ENCODE assay signal across 9 cellular contexts in the genomic region with DNA sequence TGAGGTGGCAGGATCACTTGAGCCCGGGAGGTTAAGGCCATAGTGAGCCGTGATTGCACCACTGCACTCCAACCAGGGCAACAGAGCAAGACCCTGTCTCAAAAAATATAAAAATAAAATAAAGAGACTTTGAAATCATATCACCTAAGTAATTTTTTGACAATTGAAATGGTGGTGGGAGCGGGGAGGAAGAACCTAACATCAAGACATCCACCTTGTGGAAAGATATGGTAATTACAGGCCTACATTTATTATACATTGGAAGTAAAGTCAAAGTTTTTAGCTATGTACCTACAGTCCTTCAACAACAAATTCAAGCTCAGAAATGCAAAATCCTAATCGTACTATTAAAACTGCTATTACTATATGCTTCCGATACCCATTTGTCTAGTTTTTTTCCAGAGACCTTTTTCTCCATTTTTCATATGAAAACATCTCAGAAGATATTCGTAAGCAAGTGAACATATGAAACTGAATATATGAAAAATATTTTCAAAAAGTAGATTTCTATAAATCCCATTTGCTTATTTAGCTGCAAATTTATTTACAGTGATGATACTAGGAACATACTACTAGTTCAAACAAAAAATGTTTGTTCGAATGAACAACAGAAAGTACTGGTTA.
DNase-seq lines count a peak whose midpoint lies in the region; ATAC-seq, FAIRE-seq and TF ChIP-seq lines count a peak whose summit lies in the region.
"Had no signal": no experiment of that assay in that cellular context is flagged by ENCODE, and none has a peak within 500 bp of the region (broad histone marks: within the 10 kb centered on the region; RNA-seq: fewer than 3 reads in every experiment).

No MANE protein-coding gene starts in this region.

- no peaks in the 10 kb centered on the region for H3K27me3 Mint-ChIP-seq in activated T-cell treated with anti-CD3 and anti-CD28 coated beads, Interleukin-2, amount 50 U/mL, for 72 hours (ENCODE audit: low read depth)

- H3K4me3 ChIP-seq in testis = no peak overlapping the region

- in situ Hi-C loops in SK-MEL-5 (cut with HindIII; ENCODE audit: low pct_unique_long_range_greater_than_20kb, low sequenced_read_pairs) = no loop called here

- no peaks in the 10 kb centered on the region for H3K4me1 Mint-ChIP-seq in activated T-cell treated with anti-CD3 and anti-CD28 coated beads, Interleukin-2, amount 50 U/mL, for 72 hours (ENCODE audit: low read depth)
- H3K4me1 Mint-ChIP-seq: naive B cell had no signal

- TF ChIP-seq CTCF in testis (IDR thresholded peaks at IDR 0.05) = peak; percentile 41 to 84 (median 71)

- H3K36me3 ChIP-seq in testis (ENCODE audit: low read depth, missing control alignments) = no peaks in the 10 kb centered on the region

- peak; percentile 37 for DNase-seq in EL
- peak; percentile 54 to 70 for DNase-seq in Kasumi-1 (lab: John Stamatoyannopoulos, UW)
- DNase-seq in SK-MEL-5 (ENCODE audit: low read depth, low spot score) = peak; percentile 61
- DNase-seq in frontal cortex (ENCODE audit: low spot score in 2 of 2) = no peak
- DNase-seq in testis = no peak
- DNase-seq in activated CD4-positive, CD25-positive, alpha-beta regulatory T cell treated with anti-CD3 and anti-CD28 coated beads, Interleukin-2, amount 50 U/mL, for 72 hours = no peak
- DNase-seq in activated gamma-delta T cell treated with Interleukin-2 at 50 U/mL for 16 hours = no peak
- DNase-seq in activated T-cell treated with anti-CD3 and anti-CD28 coated beads, Interleukin-2, amount 50 U/mL, for 72 hours = no peak
- DNase-seq: naive B cell had no signal

- H3K4me1 ChIP-seq in testis = no peaks in the 10 kb centered on the region

- no peak overlapping the region for H3K4me3 Mint-ChIP-seq in activated T-cell treated with anti-CD3 and anti-CD28 coated beads, Interleukin-2, amount 50 U/mL, for 72 hours
- H3K4me3 Mint-ChIP-seq: naive B cell had no signal

- no peaks in the 10 kb centered on the region for H3K27me3 ChIP-seq in testis

- no peaks in the 10 kb centered on the region for H3K9me3 ChIP-seq in testis

- no peaks in the 10 kb centered on the region for H3K36me3 Mint-ChIP-seq in activated T-cell treated with anti-CD3 and anti-CD28 coated beads, Interleukin-2, amount 50 U/mL, for 72 hours (ENCODE audit: insufficient read depth in 2 of 2)
- H3K36me3 Mint-ChIP-seq: naive B cell had no signal

- intact Hi-C loops in testis (cut with DNase I; ENCODE audit: low total_unique reads) = no loop called here

- no peak for ATAC-seq in activated T-cell treated with anti-CD3 and anti-CD28 coated beads, Interleukin-2, amount 50 U/mL, for 72 hours (replicated peaks in 1 of 2)

- 66 to 67% methylated on average over 7 of the region's 7 CpGs for WGBS in testis, 2 donors

- no peak for TF ChIP-seq POLR2A in testis (IDR thresholded peaks at IDR 0.05)

- no peaks in the 10 kb centered on the region for H3K9me3 Mint-ChIP-seq in activated T-cell treated with anti-CD3 and anti-CD28 coated beads, Interleukin-2, amount 50 U/mL, for 72 hours

- no peak overlapping the region for H3K27ac ChIP-seq in testis

- no peak overlapping the region for H3K27ac Mint-ChIP-seq in activated T-cell treated with anti-CD3 and anti-CD28 coated beads, Interleukin-2, amount 50 U/mL, for 72 hours
- H3K27ac Mint-ChIP-seq: naive B cell had no signal

- peak; percentile 65 for FAIRE-seq in frontal cortex (lab: Jason Lieb, UNC)

Comparison
In these comparisons a context has a peak if more than half of its experiments do, and no peak if none do; other contexts are left out.
1. DNase-seq: peak in EL (single experiment), Kasumi-1 (2 of 2) and SK-MEL-5 (single experiment); none in frontal cortex (0 of 2), testis (single experiment), activated CD4-positive, CD25-positive, alpha-beta regulatory T cell treated with anti-CD3 and anti-CD28 coated beads, Interleukin-2, amount 50 U/mL, for 72 hours (single experiment), activated gamma-delta T cell treated with Interleukin-2 at 50 U/mL for 16 hours (single experiment) and activated T-cell treated with anti-CD3 and anti-CD28 coated beads, Interleukin-2, amount 50 U/mL, for 72 hours (0 of 2).